In the genomic region with DNA sequence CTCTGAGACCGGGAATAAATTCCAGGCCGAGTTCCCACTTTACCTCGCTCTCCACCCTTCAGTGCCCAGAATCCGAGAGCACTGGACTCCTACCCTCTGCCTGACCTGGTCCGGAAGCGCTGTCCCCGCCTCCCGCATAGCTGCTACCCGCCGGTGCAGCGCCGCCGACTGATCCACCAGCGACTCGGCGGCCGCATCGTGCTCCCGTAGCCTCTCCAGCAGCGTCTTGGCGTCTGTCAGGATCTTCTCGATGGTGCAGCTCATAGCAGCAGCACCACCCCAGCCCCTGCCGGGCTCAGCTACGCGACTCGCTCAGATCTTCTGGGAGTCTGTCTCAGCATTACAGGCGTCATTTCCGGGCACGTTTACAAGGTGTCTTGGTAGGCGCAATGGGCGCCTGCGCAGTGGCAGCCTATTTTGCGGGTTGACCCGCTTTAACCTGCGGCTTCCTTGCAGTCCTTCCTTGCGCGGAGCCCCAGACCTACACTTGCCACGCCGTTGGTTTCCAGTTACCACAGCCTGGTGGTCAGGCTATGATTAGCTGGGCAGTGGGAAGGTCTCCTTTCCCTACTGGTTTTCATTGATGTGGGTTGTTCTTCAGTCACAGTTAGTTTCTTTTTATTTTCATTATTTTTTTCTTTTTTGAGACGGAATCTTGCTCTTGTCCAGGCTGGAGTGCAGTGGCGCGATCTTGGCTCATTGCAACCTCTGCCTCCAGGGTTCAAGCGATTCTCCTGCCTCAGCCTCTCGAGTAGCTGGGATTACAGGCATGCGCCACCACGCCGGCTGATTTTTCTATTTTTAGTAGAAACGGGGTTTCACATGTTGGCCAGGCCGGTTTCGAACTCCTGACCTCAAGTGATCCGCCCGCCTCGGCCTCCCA, we compare ENCODE assay signal across 8 cellular contexts. TPM values are rescaled to one million over a fixed set of nuclear protein-coding genes. Genes with fewer than 3 reads are reported as not detected.
A peak's percentile ranks its signal among the peaks of the same experiment; 100 is the strongest.
DNase-seq lines count a peak whose midpoint lies in the region; TF ChIP-seq lines count a peak whose summit lies in the region.

A gene (minus strand): TSS at position 342 of the 883 bp plus-strand sequence. CDS start 78 bp downstream, at position 264.

- TF ChIP-seq POLR2A in stomach (IDR thresholded peaks at IDR 0.05), result peak in 1 of 4 donors; percentile 24

- DNase-seq in HAP-1 (ENCODE audit: low spot score in 2 of 2), result peak; percentile 82 to 93
- peak; percentile 97 for DNase-seq in MG63
- peak; percentile 75 for DNase-seq in SHP77 treated with DMSO at 0.1 percent for 48 hours (lab: John Stamatoyannopoulos, UW)
- DNase-seq in activated gamma-delta T cell (lab: John Stamatoyannopoulos, UW), result peak; percentile 89
- DNase-seq in fibroblast of villous mesenchyme (ENCODE audit: low read depth), result peak; percentile 96
- peak; percentile 95 for DNase-seq in stomach

- H3K27me3 ChIP-seq in HAP-1 (ENCODE audit: low read depth) (peaks cover 10% of the 10 kb centered on the region), MG63 (no peaks in the 10 kb centered on the region; the same call in 1 of the 2 replicates), neural cell (ENCODE audit: insufficient read depth, low read depth, low read length) (peaks cover 3% of the 10 kb centered on the region), stomach (no peaks in the 10 kb centered on the region)

- H3K36me3 ChIP-seq in ES-I3 (ENCODE audit: insufficient read depth, low read length) (peaks cover 7% of the 10 kb centered on the region; the same call in 1 of the 2 replicates), HAP-1 (replicated peaks) (peaks cover 26% of the 10 kb centered on the region), MG63 (peaks cover 35% of the 10 kb centered on the region), neural cell (ENCODE audit: insufficient read depth, low read length) (no peaks in the 10 kb centered on the region), stomach (peaks cover 0 to 31% (median 29%) of the 10 kb centered on the region in 4 donors)

- WGBS in stomach, 5 donors, result 16 to 28% (median 18%) methylated on average over 33 to 53 of the region's 53 CpGs

- H3K4me1 ChIP-seq in ES-I3 (ENCODE audit: insufficient read depth, low read length), result no peaks in the 10 kb centered on the region; the same call in 1 of the 2 replicates
- H3K4me1 ChIP-seq in HAP-1, result peaks cover 6% of the 10 kb centered on the region; the same call in 1 of the 2 replicates
- peaks cover 9 to 21% (median 20%) of the 10 kb centered on the region in 4 donors for H3K4me1 ChIP-seq in stomach

- H3K79me2 ChIP-seq in neural cell (replicated peaks; ENCODE audit: insufficient read depth, low read length), result peaks cover 18% of the 10 kb centered on the region

- H3K4me3 ChIP-seq in HAP-1 (peak within 1 kb of the TSS; percentile 92), MG63 (peak within 1 kb of the TSS; percentile 68), fibroblast of villous mesenchyme (ENCODE audit: low read depth, low read length) (peak within 1 kb of the TSS; percentile 94), neural cell (ENCODE audit: low read length) (peak within 1 kb of the TSS; percentile 81), stomach (peak within 1 kb of the TSS; percentile 58 to 94 (median 88))

- TF ChIP-seq EP300 in neural cell (conservative IDR thresholded peaks at IDR 0.05; ENCODE audit: poor library complexity, severe bottlenecking), result peak; percentile 81
- TF ChIP-seq EP300 in stomach (IDR thresholded peaks at IDR 0.05), result no peak

- intact Hi-C loops in stomach (cut with DNase I; ENCODE audit: low total_unique reads), result no loop called here

- H3K27ac ChIP-seq in neural cell (ENCODE audit: low read length), result peak within 1 kb of the TSS; percentile 89
- peak within 1 kb of the TSS; percentile 89 to 95 (median 90) for H3K27ac ChIP-seq in stomach

- peak within 1 kb of the TSS; percentile 71 for H2AFZ ChIP-seq in neural cell (ENCODE audit: low read depth, low read length)

- H3K9ac ChIP-seq in ES-I3 (ENCODE audit: low read depth, low read length) (peak within 1 kb of the TSS; percentile 84), neural cell (ENCODE audit: low read length) (peak within 1 kb of the TSS; percentile 86)

- H3K9me3 ChIP-seq in ES-I3 (ENCODE audit: control insufficient read depth, insufficient read depth, low read length) (no peaks in the 10 kb centered on the region), HAP-1 (no peaks in the 10 kb centered on the region), MG63 (no peaks in the 10 kb centered on the region; the same call in 1 of the 2 replicates), neural cell (ENCODE audit: low read length) (no peaks in the 10 kb centered on the region), stomach (no peaks in the 10 kb centered on the region)

- H4K20me1 ChIP-seq in neural cell (ENCODE audit: insufficient read depth), result no peaks in the 10 kb centered on the region

- H3K9me2 ChIP-seq in neural cell (ENCODE audit: insufficient read depth, low read length), result no peaks in the 10 kb centered on the region

- H3F3A ChIP-seq in neural cell (ENCODE audit: insufficient read depth, low read length, poor library complexity, severe bottlenecking), result no peaks in the 10 kb centered on the region

- TF ChIP-seq CTCF in fibroblast of villous mesenchyme (IDR thresholded peaks at IDR 0.05; ENCODE audit: insufficient read depth, low read depth, low read length) (no peak), neural cell (IDR thresholded peaks at IDR 0.05; ENCODE audit: poor library complexity, severe bottlenecking) (peak; percentile 48), stomach (IDR thresholded peaks at IDR 0.05) (peak in 1 of 7 experiments; percentile 23)

- in situ Hi-C loops in HAP-1 (cut with MboI; ENCODE audit: low sequenced_read_pairs), result no loop called here

- peak within 1 kb of the TSS; percentile 94 for H3K4me2 ChIP-seq in neural cell (ENCODE audit: low read length)

- TF ChIP-seq RAD21 in neural cell (conservative IDR thresholded peaks at IDR 0.05), result peak; percentile 59

TF ChIP-seq in neural cell, 6 proteins besides CTCF, POLR2A, EP300 and RAD21:
- TF ChIP-seq POLR2AphosphoS5 (IDR thresholded peaks at IDR 0.05), result peak; percentile 97
- peak; percentile 89 for TF ChIP-seq TAF1 (IDR thresholded peaks at IDR 0.05; ENCODE audit: low read depth)
- peak; percentile 94 for TF ChIP-seq MXI1 (conservative IDR thresholded peaks at IDR 0.05; ENCODE audit: poor library complexity, severe bottlenecking)
- TF ChIP-seq, protein P1, sequence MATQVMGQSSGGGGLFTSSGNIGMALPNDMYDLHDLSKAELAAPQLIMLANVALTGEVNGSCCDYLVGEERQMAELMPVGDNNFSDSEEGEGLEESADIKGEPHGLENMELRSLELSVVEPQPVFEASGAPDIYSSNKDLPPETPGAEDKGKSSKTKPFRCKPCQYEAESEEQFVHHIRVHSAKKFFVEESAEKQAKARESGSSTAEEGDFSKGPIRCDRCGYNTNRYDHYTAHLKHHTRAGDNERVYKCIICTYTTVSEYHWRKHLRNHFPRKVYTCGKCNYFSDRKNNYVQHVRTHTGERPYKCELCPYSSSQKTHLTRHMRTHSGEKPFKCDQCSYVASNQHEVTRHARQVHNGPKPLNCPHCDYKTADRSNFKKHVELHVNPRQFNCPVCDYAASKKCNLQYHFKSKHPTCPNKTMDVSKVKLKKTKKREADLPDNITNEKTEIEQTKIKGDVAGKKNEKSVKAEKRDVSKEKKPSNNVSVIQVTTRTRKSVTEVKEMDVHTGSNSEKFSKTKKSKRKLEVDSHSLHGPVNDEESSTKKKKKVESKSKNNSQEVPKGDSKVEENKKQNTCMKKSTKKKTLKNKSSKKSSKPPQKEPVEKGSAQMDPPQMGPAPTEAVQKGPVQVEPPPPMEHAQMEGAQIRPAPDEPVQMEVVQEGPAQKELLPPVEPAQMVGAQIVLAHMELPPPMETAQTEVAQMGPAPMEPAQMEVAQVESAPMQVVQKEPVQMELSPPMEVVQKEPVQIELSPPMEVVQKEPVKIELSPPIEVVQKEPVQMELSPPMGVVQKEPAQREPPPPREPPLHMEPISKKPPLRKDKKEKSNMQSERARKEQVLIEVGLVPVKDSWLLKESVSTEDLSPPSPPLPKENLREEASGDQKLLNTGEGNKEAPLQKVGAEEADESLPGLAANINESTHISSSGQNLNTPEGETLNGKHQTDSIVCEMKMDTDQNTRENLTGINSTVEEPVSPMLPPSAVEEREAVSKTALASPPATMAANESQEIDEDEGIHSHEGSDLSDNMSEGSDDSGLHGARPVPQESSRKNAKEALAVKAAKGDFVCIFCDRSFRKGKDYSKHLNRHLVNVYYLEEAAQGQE (IDR thresholded peaks at IDR 0.05; ENCODE audit: borderline replicate concordance), result peak; percentile 80
- TF ChIP-seq EZH2 (IDR thresholded peaks at IDR 0.05; ENCODE audit: borderline replicate concordance, insufficient read depth, low read length, poor library complexity, severe bottlenecking), result no peak
- peak; percentile 65 for TF ChIP-seq SMC3 (conservative IDR thresholded peaks at IDR 0.05; ENCODE audit: poor library complexity)

RNA-seq across cellular contexts. Expression of the gene that starts here (rescaled TPM):
- total RNA-seq in MG63 (2014; rRNA removed; shearing (Covaris generic); ENCODE audit: low replicate concordance), result 27.8 and 36.7 TPM in 2 replicates
- total RNA-seq in fibroblast of villous mesenchyme, result 58.0 and 73.8 TPM in 2 replicates
- 49.1 and 51.0 TPM in 2 replicates for polyA plus RNA-seq in neural cell
- polyA minus RNA-seq in neural cell, result 106 and 118 TPM in 2 replicates
- total RNA-seq in stomach, result 100 to 1,000 TPM in 1 of 5 donors, 10 to 100 TPM in 4; 18.0 to 111 (median 23.7) TPM
- polyA plus RNA-seq in stomach, result 10 to 100 TPM; 10.2 to 26.6 (median 13.9) TPM

Comparison
In these comparisons a context has a peak if more than half of its experiments do, and no peak if none do; other contexts are left out.
1. Peak in every context shown above with its lines: DNase-seq, H3K4me3 ChIP-seq and H3K27ac ChIP-seq.